In genomic region chr4:155011163-155011825, GRCh38 we compare ENCODE assay signal across 7 cellular contexts.
"Had no signal": no experiment of that assay in that cellular context is flagged by ENCODE, and none has a peak within 500 bp of the region (broad histone marks: within the 10 kb centered on the region; RNA-seq: fewer than 3 reads in every experiment).

No MANE protein-coding gene starts in this region.

- H3K4me1 Mint-ChIP-seq: GM23338, H9, IgD-negative memory B cell had no signal

- H3K36me3 Mint-ChIP-seq: IgD-negative memory B cell had no signal

- DNase-seq: H9, HCEC 1CT had no signal

- H3K9me3 Mint-ChIP-seq: GM23338, H9 had no signal

- H3K4me2 ChIP-seq: GM23338 had no signal

- H3K4me3 Mint-ChIP-seq: GM23338, H9, IgD-negative memory B cell had no signal

- FAIRE-seq: H1, H54, HTR-8/SVneo had no signal

- ATAC-seq: GM23338 had no signal

- H3K27ac Mint-ChIP-seq: GM23338, H9, IgD-negative memory B cell had no signal

- H2AFZ ChIP-seq: GM23338 had no signal

- H3K4me3 ChIP-seq: GM23338 had no signal
